In genomic region chr9:74777136-74777879, GRCh38 we compare ENCODE assay signal across 8 cellular contexts.
DNase-seq lines count a peak whose midpoint lies in the region; ATAC-seq and TF ChIP-seq lines count a peak whose summit lies in the region.

No MANE protein-coding gene starts in this region.

- H3K9ac ChIP-seq in parathyroid adenoma, result no peak overlapping the region

- no peaks in the 10 kb centered on the region for H3K36me3 ChIP-seq in Peyer's patch
- no peaks in the 10 kb centered on the region for H3K36me3 ChIP-seq in parathyroid adenoma (ENCODE audit: control insufficient read depth, insufficient read depth, low read length)
- no peaks in the 10 kb centered on the region for H3K36me3 ChIP-seq in upper lobe of right lung

- H3K9me3 ChIP-seq in Peyer's patch (no peaks in the 10 kb centered on the region), parathyroid adenoma (ENCODE audit: control insufficient read depth, low read length) (no peaks in the 10 kb centered on the region), upper lobe of right lung (no peaks in the 10 kb centered on the region)

- no peak overlapping the region for H2AFZ ChIP-seq in parathyroid adenoma

- H3K4me1 ChIP-seq in Peyer's patch (no peaks in the 10 kb centered on the region), foreskin keratinocyte (no peaks in the 10 kb centered on the region), parathyroid adenoma (no peaks in the 10 kb centered on the region), upper lobe of right lung (no peaks in the 10 kb centered on the region)

- no peaks in the 10 kb centered on the region for H3K9me3 Mint-ChIP-seq in activated T-helper 2 cell treated with anti-CD3 and anti-CD28 coated beads, Interferon-gamma antibody, Interleukin-2, Interleukin-4, amounts not matched to agents 10 μg/mL and 5 μg/mL and 100 μg/mL, durations not matched to agents 14 hours and 24 hours and 36 hours

- H3K4me1 Mint-ChIP-seq in activated T-helper 2 cell treated with anti-CD3 and anti-CD28 coated beads, Interferon-gamma antibody, Interleukin-2, Interleukin-4, amounts not matched to agents 10 μg/mL and 5 μg/mL and 100 μg/mL, durations not matched to agents 14 hours and 24 hours and 36 hours (ENCODE audit: low read depth), result peaks cover 2% of the 10 kb centered on the region

- H3K79me2 ChIP-seq in parathyroid adenoma, result no peaks in the 10 kb centered on the region

- DNase-seq in AG08396 (ENCODE audit: low spot score) (peak; percentile 52), Peyer's patch (peak; percentile 69 to 86 (median 73)), foreskin keratinocyte (peak in 1 of 2 donors; percentile 36), upper lobe of right lung (peak; percentile 70)
- peak; percentile 38 for DNase-seq in activated T-helper 2 cell treated with anti-CD3 and anti-CD28 coated beads, Interferon-gamma antibody, Interleukin-2, Interleukin-4, amounts not matched to agents 10 μg/mL and 5 μg/mL and 100 μg/mL, durations not matched to agents 14 hours and 24 hours and 36 hours (ENCODE audit: low spot score)

- no peak overlapping the region for H3K4me3 Mint-ChIP-seq in activated T-helper 2 cell treated with anti-CD3 and anti-CD28 coated beads, Interferon-gamma antibody, Interleukin-2, Interleukin-4, amounts not matched to agents 10 μg/mL and 5 μg/mL and 100 μg/mL, durations not matched to agents 14 hours and 24 hours and 36 hours (ENCODE audit: low read depth)

- H3K27ac ChIP-seq in Peyer's patch, result no peak overlapping the region
- no peak overlapping the region for H3K27ac ChIP-seq in foreskin keratinocyte
- H3K27ac ChIP-seq in parathyroid adenoma, result no peak overlapping the region
- H3K27ac ChIP-seq in upper lobe of right lung, result peak overlapping the region; percentile 34

- intact Hi-C loops in activated T-helper 2 cell treated with anti-CD3 and anti-CD28 coated beads, Interferon-gamma antibody, Interleukin-2, Interleukin-4, amounts not matched to agents 10 μg/mL and 5 μg/mL and 100 μg/mL, durations not matched to agents 14 hours and 24 hours and 36 hours (cut with micrococcal nuclease), result loop anchor here (1.0 to 2.0 kb wide), 3 partner anchors 225 to 461 kb away; no protein-coding TSS in a partner anchor
- intact Hi-C loops in upper lobe of right lung (cut with DNase I), result loop anchor here (5.0 to 10.0 kb wide), 2 partner anchors 225 to 297 kb away; no protein-coding TSS in a partner anchor

- TF ChIP-seq CTCF in Peyer's patch (IDR thresholded peaks at IDR 0.05) (peak; percentile 64 to 87 (median 81)), foreskin keratinocyte (conservative IDR thresholded peaks at IDR 0.05) (peak; percentile 82), parathyroid adenoma (IDR thresholded peaks at IDR 0.05) (peak; percentile 62), upper lobe of right lung (IDR thresholded peaks at IDR 0.05) (peak; percentile 80)

- H3K4me3 ChIP-seq in Peyer's patch, result no peak overlapping the region
- no peak overlapping the region for H3K4me3 ChIP-seq in parathyroid adenoma (ENCODE audit: low read depth, low read length)
- no peak overlapping the region for H3K4me3 ChIP-seq in upper lobe of right lung

- H3K27me3 ChIP-seq in Peyer's patch, result no peaks in the 10 kb centered on the region
- no peaks in the 10 kb centered on the region for H3K27me3 ChIP-seq in foreskin keratinocyte
- no peaks in the 10 kb centered on the region for H3K27me3 ChIP-seq in parathyroid adenoma (ENCODE audit: control insufficient read depth, insufficient read depth, low read length)
- no peaks in the 10 kb centered on the region for H3K27me3 ChIP-seq in upper lobe of right lung

- TF ChIP-seq POLR2A in GM18505 (IDR thresholded peaks at IDR 0.05; ENCODE audit: borderline replicate concordance, extremely low read depth, insufficient read depth, insufficient read length) (no peak), Peyer's patch (IDR thresholded peaks at IDR 0.05) (no peak)

- H3K36me3 Mint-ChIP-seq in activated T-helper 2 cell treated with anti-CD3 and anti-CD28 coated beads, Interferon-gamma antibody, Interleukin-2, Interleukin-4, amounts not matched to agents 10 μg/mL and 5 μg/mL and 100 μg/mL, durations not matched to agents 14 hours and 24 hours and 36 hours (ENCODE audit: low read depth), result no peaks in the 10 kb centered on the region

- H3K27me3 Mint-ChIP-seq in activated T-helper 2 cell treated with anti-CD3 and anti-CD28 coated beads, Interferon-gamma antibody, Interleukin-2, Interleukin-4, amounts not matched to agents 10 μg/mL and 5 μg/mL and 100 μg/mL, durations not matched to agents 14 hours and 24 hours and 36 hours (ENCODE audit: low read depth), result peaks cover 11% of the 10 kb centered on the region

- no peak overlapping the region for H3K27ac Mint-ChIP-seq in activated T-helper 2 cell treated with anti-CD3 and anti-CD28 coated beads, Interferon-gamma antibody, Interleukin-2, Interleukin-4, amounts not matched to agents 10 μg/mL and 5 μg/mL and 100 μg/mL, durations not matched to agents 14 hours and 24 hours and 36 hours

- no peak overlapping the region for H3K4me2 ChIP-seq in parathyroid adenoma (ENCODE audit: low read length)

- ATAC-seq in GM18505 (IDR thresholded peaks at IDR 0.05; ENCODE audit: unreplicated experiment), result peak; percentile 57
- peak; percentile 64 for ATAC-seq in HG03354 (IDR thresholded peaks at IDR 0.05; ENCODE audit: poor library complexity, severe bottlenecking, unreplicated experiment)
- ATAC-seq in foreskin keratinocyte, result peak; percentile 53
- peak; percentile 75 for ATAC-seq in upper lobe of right lung
